ENCODE assay signal across 27 cellular contexts in the genomic region with DNA sequence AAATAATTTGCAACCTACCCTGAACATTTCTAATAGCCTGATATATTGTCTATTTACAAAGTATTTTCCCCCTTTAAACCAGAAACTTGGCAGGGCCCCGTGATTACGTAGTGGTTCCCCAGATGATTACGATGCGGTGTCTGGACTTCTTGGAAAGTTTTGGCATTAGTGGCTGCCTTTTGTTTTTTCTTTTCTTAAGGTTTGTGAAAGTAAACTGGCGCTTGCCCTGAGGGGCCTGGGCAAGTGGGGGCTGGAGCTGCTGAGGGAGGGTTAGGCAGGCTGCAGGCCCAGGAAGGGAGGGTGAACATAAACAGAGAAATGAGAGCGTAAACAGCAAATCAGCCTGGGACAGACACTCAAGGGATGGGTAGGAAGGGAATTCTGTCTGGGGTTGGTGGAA.
A peak's percentile ranks its signal among the peaks of the same experiment; 100 is the strongest.
DNase-seq lines count a peak whose midpoint lies in the region; ATAC-seq and TF ChIP-seq lines count a peak whose summit lies in the region.
"Had no signal": no experiment of that assay in that cellular context is flagged by ENCODE, and none has a peak within 500 bp of the region (broad histone marks: within the 10 kb centered on the region; RNA-seq: fewer than 3 reads in every experiment).

No MANE protein-coding gene starts in this region.

- peaks cover 15% of the 10 kb centered on the region for H3K27me3 Mint-ChIP-seq in nephron progenitor cell (ENCODE audit: low read depth, poor library complexity)
- H3K27me3 Mint-ChIP-seq: activated CD4-positive, alpha-beta memory T cell treated with anti-CD3 and anti-CD28 coated beads, Interleukin-2, amount 10 ng/mL, durations not matched to agents 7 days and 5 days; IgD-negative memory B cell had no signal

- H3K9me3 ChIP-seq in MG63, result no peaks in the 10 kb centered on the region
- H3K9me3 ChIP-seq: heart right ventricle, lower lobe of right lung, right atrium auricular region, SJSA1, suprapubic skin had no signal

- H3K36me3 ChIP-seq in MG63, result no peaks in the 10 kb centered on the region
- H3K36me3 ChIP-seq: heart right ventricle, lower lobe of right lung, right atrium auricular region, SJSA1, suprapubic skin, WERI-Rb-1 had no signal

- H3K4me3 Mint-ChIP-seq in nephron progenitor cell, result no peak overlapping the region
- H3K4me3 Mint-ChIP-seq: activated CD4-positive, alpha-beta memory T cell treated with anti-CD3 and anti-CD28 coated beads, Interleukin-2, amount 10 ng/mL, durations not matched to agents 7 days and 5 days; CD4-positive, CD25-positive, alpha-beta regulatory T cell; GM23338; IgD-negative memory B cell; immature natural killer cell had no signal

- no peaks in the 10 kb centered on the region for H3K27me3 ChIP-seq in MG63
- H3K27me3 ChIP-seq: heart right ventricle, right atrium auricular region, SJSA1, suprapubic skin had no signal

- TF ChIP-seq CTCF in fibroblast of mammary gland (conservative IDR thresholded peaks at IDR 0.05; ENCODE audit: control insufficient read depth, insufficient read depth, low read depth, low read length) (no peak), nephron progenitor cell (IDR thresholded peaks at IDR 0.05) (no peak)

- peaks cover 7% of the 10 kb centered on the region for H3K36me3 Mint-ChIP-seq in nephron progenitor cell (ENCODE audit: low read depth)

- DNase-seq in AG20443 (ENCODE audit: low spot score) (peak; percentile 55), MG63 (peak; percentile 9), fibroblast of mammary gland (ENCODE audit: low read depth) (peak; percentile 43), nephron progenitor cell (no peak), NCI-H748 (lab: John Stamatoyannopoulos, UW; ENCODE audit: unreplicated experiment) (no peak), NCI-H82 (lab: John Stamatoyannopoulos, UW) (no peak), DMS53 (lab: John Stamatoyannopoulos, UW) (no peak)
- DNase-seq: activated CD4-positive, alpha-beta memory T cell treated with anti-CD3 and anti-CD28 coated beads, Interleukin-2, amount 10 ng/mL, durations not matched to agents 7 days and 5 days; activated gamma-delta T cell; activated T-cell treated with anti-CD3 and anti-CD28 coated beads for 4 hours; amniotic stem cell; CD4-positive, CD25-positive, alpha-beta regulatory T cell; heart right ventricle; immature natural killer cell; lower lobe of right lung; NCI-H1694; stimulated activated CD8-positive, alpha-beta memory T cell treated with anti-CD3 and anti-CD28 coated beads, Interleukin-4, amount 100 ng/mL, for 48 hours; WERI-Rb-1 had no signal

- peak overlapping the region; percentile 80 for H3K27ac Mint-ChIP-seq in nephron progenitor cell
- H3K27ac Mint-ChIP-seq: activated CD4-positive, alpha-beta memory T cell treated with anti-CD3 and anti-CD28 coated beads, Interleukin-2, amount 10 ng/mL, durations not matched to agents 7 days and 5 days; CD4-positive, CD25-positive, alpha-beta regulatory T cell; GM23338; IgD-negative memory B cell; immature natural killer cell had no signal

- no peak for ATAC-seq in HG02840 (IDR thresholded peaks at IDR 0.05; ENCODE audit: low FRiP score, unreplicated experiment)
- ATAC-seq: esophagus mucosa, GM12878, GM23338, Panc1 had no signal

- H3K4me3 ChIP-seq in MG63 (no peak overlapping the region), fibroblast of mammary gland (ENCODE audit: control insufficient read depth, low read depth, low read length) (no peak overlapping the region)
- H3K4me3 ChIP-seq: GM12878, GM23338, heart right ventricle, lower lobe of right lung, right atrium auricular region, SJSA1, suprapubic skin had no signal

- peaks cover 27% of the 10 kb centered on the region for H3K4me1 Mint-ChIP-seq in nephron progenitor cell
- H3K4me1 Mint-ChIP-seq: activated CD4-positive, alpha-beta memory T cell treated with anti-CD3 and anti-CD28 coated beads, Interleukin-2, amount 10 ng/mL, durations not matched to agents 7 days and 5 days; CD4-positive, CD25-positive, alpha-beta regulatory T cell; IgD-negative memory B cell; immature natural killer cell had no signal

- H3K9me3 Mint-ChIP-seq in nephron progenitor cell, result peaks cover 3% of the 10 kb centered on the region
- H3K9me3 Mint-ChIP-seq: GM23338 had no signal

Comparison
In these comparisons a context has a peak if more than half of its experiments do, and no peak if none do; other contexts are left out.
1. DNase-seq: peak in AG20443 (single experiment), MG63 (single experiment) and fibroblast of mammary gland (single experiment); none in nephron progenitor cell (single experiment), NCI-H748 (single experiment), NCI-H82 (single experiment) and DMS53 (single experiment).